ENCODE assay signal across 18 cellular contexts in genomic region chr5:157045601-157046000, GRCh38. TPM values are rescaled to one million over a fixed set of nuclear protein-coding genes. Genes with fewer than 3 reads are reported as not detected.
DNase-seq lines count a peak whose midpoint lies in the region; ATAC-seq, FAIRE-seq and TF ChIP-seq lines count a peak whose summit lies in the region.
"Had no signal": no experiment of that assay in that cellular context is flagged by ENCODE, and none has a peak within 500 bp of the region (broad histone marks: within the 10 kb centered on the region; RNA-seq: fewer than 3 reads in every experiment).

No MANE protein-coding gene starts in this region.

- DNase-seq in left ventricle myocardium inferior: no peak
- DNase-seq in right cardiac atrium: no peak
- DNase-seq in SJCRH30: no peak
- no peak for DNase-seq in kidney
- no peak for DNase-seq in stimulated activated naive B cell treated with anti-CD40 and anti-IgM and Interleukin-4, amounts not matched to agents 10 μg/mL and 1 μg/mL and 100 μg/mL, for 72 hours
- DNase-seq in type B pancreatic cell (ENCODE audit: extremely low spot score, unreplicated experiment): no peak
- DNase-seq: AML-193, IMR-90, Karpas-422, MM.1S, NCI-H1092 treated with DMSO at 0.1 percent for 48 hours, NCI-H2107 had no signal

- H3K4me1 Mint-ChIP-seq in stimulated activated naive B cell treated with anti-CD40 and anti-IgM and Interleukin-4, amounts not matched to agents 10 μg/mL and 1 μg/mL and 100 μg/mL, for 72 hours: peaks cover 6 to 8% of the 10 kb centered on the region in 2 donors
- peaks cover 13% of the 10 kb centered on the region for H3K4me1 Mint-ChIP-seq in type B pancreatic cell (ENCODE audit: unreplicated experiment)

- peaks cover 3% of the 10 kb centered on the region for H3K4me1 ChIP-seq in left ventricle myocardium inferior
- H3K4me1 ChIP-seq in right cardiac atrium (ENCODE audit: control insufficient read depth, insufficient read depth, low read length): no peaks in the 10 kb centered on the region
- peaks cover 4% of the 10 kb centered on the region for H3K4me1 ChIP-seq in SJCRH30
- peaks cover 3 to 10% of the 10 kb centered on the region in 2 donors for H3K4me1 ChIP-seq in kidney (ENCODE audit: control insufficient read depth in 1 of 2, insufficient read depth in 1 of 2, low read depth in 1 of 2, low read length in 2 of 2)
- H3K4me1 ChIP-seq: HAP-1 had no signal

- no peak overlapping the region for H3K27ac Mint-ChIP-seq in stimulated activated naive B cell treated with anti-CD40 and anti-IgM and Interleukin-4, amounts not matched to agents 10 μg/mL and 1 μg/mL and 100 μg/mL, for 72 hours
- no peak overlapping the region for H3K27ac Mint-ChIP-seq in type B pancreatic cell

- 63% methylated on average over 3 of the region's 3 CpGs for WGBS in right cardiac atrium

- TF ChIP-seq CTCF in left ventricle myocardium inferior (IDR thresholded peaks at IDR 0.05; ENCODE audit: borderline replicate concordance) (no peak), kidney (IDR thresholded peaks at IDR 0.05; ENCODE audit: borderline replicate concordance, extremely low read depth, insufficient read depth) (no peak), type B pancreatic cell (conservative IDR thresholded peaks at IDR 0.05) (no peak)

- H3K36me3 Mint-ChIP-seq in stimulated activated naive B cell treated with anti-CD40 and anti-IgM and Interleukin-4, amounts not matched to agents 10 μg/mL and 1 μg/mL and 100 μg/mL, for 72 hours: no peaks in the 10 kb centered on the region
- H3K36me3 Mint-ChIP-seq in type B pancreatic cell: no peaks in the 10 kb centered on the region
- H3K36me3 Mint-ChIP-seq: CD14-positive monocyte had no signal

- H3K9me3 Mint-ChIP-seq in stimulated activated naive B cell treated with anti-CD40 and anti-IgM and Interleukin-4, amounts not matched to agents 10 μg/mL and 1 μg/mL and 100 μg/mL, for 72 hours: peaks cover 0 to 1% of the 10 kb centered on the region in 2 donors
- H3K9me3 Mint-ChIP-seq in type B pancreatic cell: no peaks in the 10 kb centered on the region

- H3K9ac ChIP-seq in kidney (ENCODE audit: low read length in 2 of 2): no peak overlapping the region

- no peak for ATAC-seq in right cardiac atrium
- no peak for ATAC-seq in stimulated activated naive B cell treated with anti-CD40 and anti-IgM and Interleukin-4, amounts not matched to agents 10 μg/mL and 1 μg/mL and 100 μg/mL, for 72 hours (replicated peaks)
- ATAC-seq in HG03442 (IDR thresholded peaks at IDR 0.05; ENCODE audit: unreplicated experiment): no peak
- ATAC-seq in HG02870 (IDR thresholded peaks at IDR 0.05; ENCODE audit: unreplicated experiment): no peak

- H3K27me3 ChIP-seq in left ventricle myocardium inferior (ENCODE audit: low read depth) (no peaks in the 10 kb centered on the region), right cardiac atrium (ENCODE audit: control insufficient read depth, insufficient read depth) (no peaks in the 10 kb centered on the region), SJCRH30 (0 out of 2 replicates have a peak, but pooled peaks cover 2% of the 10 kb centered on the region)

- peaks cover 6% of the 10 kb centered on the region in 2 donors for H3K27me3 Mint-ChIP-seq in stimulated activated naive B cell treated with anti-CD40 and anti-IgM and Interleukin-4, amounts not matched to agents 10 μg/mL and 1 μg/mL and 100 μg/mL, for 72 hours
- H3K27me3 Mint-ChIP-seq in type B pancreatic cell: no peaks in the 10 kb centered on the region

- H3K4me3 ChIP-seq in left ventricle myocardium inferior (no peak overlapping the region), right cardiac atrium (ENCODE audit: low read length) (no peak overlapping the region), SJCRH30 (no peak overlapping the region), kidney (ENCODE audit: low read length in 2 of 2) (no peak overlapping the region)
- H3K4me3 ChIP-seq: HAP-1, SK-N-MC had no signal

- no peak for FAIRE-seq in kidney (lab: Jason Lieb, UNC)

- no peaks in the 10 kb centered on the region for H3K9me3 ChIP-seq in left ventricle myocardium inferior (replicated peaks)
- no peaks in the 10 kb centered on the region for H3K9me3 ChIP-seq in right cardiac atrium (ENCODE audit: control insufficient read depth, low read length)
- H3K9me3 ChIP-seq in SJCRH30 (replicated peaks): no peaks in the 10 kb centered on the region
- no peaks in the 10 kb centered on the region for H3K9me3 ChIP-seq in kidney (ENCODE audit: control insufficient read depth in 1 of 2, low read length in 2 of 2)
- H3K9me3 ChIP-seq: HAP-1 had no signal

- H3K36me3 ChIP-seq in left ventricle myocardium inferior: no peaks in the 10 kb centered on the region
- no peaks in the 10 kb centered on the region for H3K36me3 ChIP-seq in SJCRH30
- H3K36me3 ChIP-seq in kidney (ENCODE audit: control insufficient read depth in 1 of 2, insufficient read depth in 2 of 2, low read length in 2 of 2): no peaks in the 10 kb centered on the region
- H3K36me3 ChIP-seq: HAP-1 had no signal

- intact Hi-C loops in left ventricle myocardium inferior (cut with micrococcal nuclease): no loop called here
- intact Hi-C loops in right cardiac atrium (cut with DNase I): no loop called here
- intact Hi-C loops in kidney (cut with DNase I): no loop called here

- no peak overlapping the region for H3K4me3 Mint-ChIP-seq in stimulated activated naive B cell treated with anti-CD40 and anti-IgM and Interleukin-4, amounts not matched to agents 10 μg/mL and 1 μg/mL and 100 μg/mL, for 72 hours
- no peak overlapping the region for H3K4me3 Mint-ChIP-seq in type B pancreatic cell
- H3K4me3 Mint-ChIP-seq: CD14-positive monocyte had no signal

- H3K27ac ChIP-seq in left ventricle myocardium inferior (replicated peaks) (peak overlapping the region; percentile 54), right cardiac atrium (ENCODE audit: low read length) (no peak overlapping the region), SJCRH30 (peak overlapping the region; percentile 10; the same call in 1 of the 2 replicates), kidney (ENCODE audit: low read depth in 2 of 2, low read length in 2 of 2) (peak overlapping the region; percentile 86 to 93)
- H3K27ac ChIP-seq: SK-N-MC had no signal

RNA-seq across cellular contexts. Expression of gene HAVCR1, which starts 13.3 kb away (rescaled TPM):
- total RNA-seq in left ventricle myocardium inferior (not detected), right cardiac atrium (not detected), kidney (114 TPM), type B pancreatic cell (ENCODE audit: low replicate concordance) (0.92 and 6.7 TPM in 2 replicates)
- polyA plus RNA-seq in right cardiac atrium (not detected), kidney (ENCODE audit: insufficient read depth, low read depth, low replicate concordance) (0.65 TPM)
- total RNA-seq in SJCRH30 (2014; rRNA removed; shearing (Covaris generic)): 0.18 TPM in 1 of 2 replicates, not detected in the other
- total RNA-seq: HT1080, IMR-90 had no signal
- polyA plus RNA-seq: CD14-positive monocyte, IMR-90 had no signal

Comparison
In these comparisons a context has a peak if more than half of its experiments do, and no peak if none do; other contexts are left out.
1. RNA of gene HAVCR1, which starts 13.3 kb away (total RNA-seq): 114 TPM in kidney (single experiment); 0.92 to 6.7 TPM in type B pancreatic cell, 0.18 TPM in SJCRH30, not detected in right cardiac atrium and not detected in left ventricle myocardium inferior (single experiment); every median in the first group is over 10 times any median in the second.